In the genomic region with DNA sequence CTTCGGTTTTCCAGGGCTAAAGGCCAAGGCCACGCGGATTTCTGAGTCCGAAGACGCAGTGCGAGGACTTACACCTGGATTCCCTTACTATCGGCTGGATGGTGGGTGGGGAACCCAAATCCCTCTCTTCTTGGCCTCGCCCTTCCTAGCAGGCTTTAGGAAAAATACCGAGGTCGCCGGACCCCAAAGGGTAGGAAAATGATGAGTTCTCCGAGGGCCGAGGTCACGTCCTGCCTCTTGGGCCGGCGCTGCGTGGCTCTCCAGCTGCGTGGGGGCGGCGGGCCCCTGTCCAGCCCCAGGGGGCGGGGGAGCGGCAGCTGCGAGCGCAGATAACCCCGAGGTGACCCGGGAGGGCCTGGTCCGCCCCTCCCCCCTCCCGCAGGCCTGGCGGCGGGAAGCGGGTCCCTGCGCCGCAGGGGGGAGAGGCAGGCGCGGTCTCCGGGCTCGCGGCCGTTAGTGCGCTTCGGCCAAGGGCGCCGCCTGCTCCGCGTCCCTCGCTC, we compare ENCODE assay signal across 12 cellular contexts. TPM values are rescaled to one million over a fixed set of nuclear protein-coding genes. Genes with fewer than 3 reads are reported as not detected.
DNase-seq lines count a peak whose midpoint lies in the region; ATAC-seq, FAIRE-seq and TF ChIP-seq lines count a peak whose summit lies in the region.
"Had no signal": no experiment of that assay in that cellular context is flagged by ENCODE, and none has a peak within 500 bp of the region (broad histone marks: within the 10 kb centered on the region; RNA-seq: fewer than 3 reads in every experiment).

No MANE protein-coding gene starts in this region.

- H4K8ac ChIP-seq in H9 (replicated peaks; ENCODE audit: insufficient read length, low read depth, low read length) = no peak overlapping the region

- CTCF ChIA-PET in Caco-2 (lab: Charles Lee) (interaction anchor here (1.1 to 2.2 kb wide), 3 partner anchors 16 to 246 kb away, joined by 5 to 8 read pairs (median 7); partner anchors contain the start of gene BUB3), Calu3 (lab: Charles Lee) (no interaction called here)

- H3K4me1 ChIP-seq in Caco-2 = peaks cover 23% of the 10 kb centered on the region
- no peaks in the 10 kb centered on the region; the same call in 1 of the 2 replicates for H3K4me1 ChIP-seq in H9 (ENCODE audit: insufficient read depth, low read length)

- in situ Hi-C loops in ACHN (cut with HindIII; ENCODE audit: low pct_ligation_motif_present, low pct_unique_long_range_greater_than_20kb, low sequenced_read_pairs) = no loop called here

- H3K36me3 ChIP-seq in Caco-2 (ENCODE audit: control insufficient read depth, insufficient read depth, low read length) = no peaks in the 10 kb centered on the region

- H4K91ac ChIP-seq in H9 (ENCODE audit: insufficient read length, low read depth, low read length) = no peak overlapping the region

- no peak for ATAC-seq in HG03135 (IDR thresholded peaks at IDR 0.05; ENCODE audit: unreplicated experiment)

- no peak overlapping the region for H3K23ac ChIP-seq in H9 (ENCODE audit: insufficient read length, low read depth, low read length)

- H3K4me1 Mint-ChIP-seq in Caco-2 (ENCODE audit: low read depth, unreplicated experiment) (peaks cover 7% of the 10 kb centered on the region), H9 (peaks cover 31 to 45% of the 10 kb centered on the region in 2 experiments), nephron progenitor cell (peaks cover 29% of the 10 kb centered on the region), Calu3 (ENCODE audit: low read depth, unreplicated experiment) (peaks cover 12% of the 10 kb centered on the region)
- H3K4me1 Mint-ChIP-seq in activated naive CD8-positive, alpha-beta T cell treated with anti-CD3 and anti-CD28 coated beads for 36 hours = peaks cover 36% of the 10 kb centered on the region

- H3K27me3 Mint-ChIP-seq in Caco-2 (ENCODE audit: insufficient read depth, unreplicated experiment) = peaks cover 22% of the 10 kb centered on the region
- H3K27me3 Mint-ChIP-seq in H9 (ENCODE audit: low read depth) = peaks cover 98% of the 10 kb centered on the region
- peaks cover 84% of the 10 kb centered on the region for H3K27me3 Mint-ChIP-seq in activated naive CD8-positive, alpha-beta T cell treated with anti-CD3 and anti-CD28 coated beads for 36 hours
- peaks cover 100% of the 10 kb centered on the region for H3K27me3 Mint-ChIP-seq in nephron progenitor cell (ENCODE audit: low read depth, poor library complexity)
- peaks cover 28% of the 10 kb centered on the region for H3K27me3 Mint-ChIP-seq in Calu3 (ENCODE audit: unreplicated experiment)

- H3T11ph ChIP-seq in H9 (ENCODE audit: low read length) = no peak overlapping the region

- H3K79me2 ChIP-seq in H9 (ENCODE audit: insufficient read depth, low read length) = no peaks in the 10 kb centered on the region

- H3K79me1 ChIP-seq in H9 (ENCODE audit: insufficient read depth, low read depth, low read length, poor library complexity, severe bottlenecking) = no peaks in the 10 kb centered on the region

- no peak overlapping the region for H2BK12ac ChIP-seq in H9 (ENCODE audit: insufficient read length, low read depth, low read length)

- H3K9me3 ChIP-seq in Caco-2 = no peaks in the 10 kb centered on the region
- H3K9me3 ChIP-seq in H9 (ENCODE audit: control insufficient read depth, low read depth, low read length) = no peaks in the 10 kb centered on the region

- DNase-seq in Caco-2 (no peak), H9 (no peak), nephron progenitor cell (peak; percentile 44), Calu3 (no peak), D721Med (ENCODE audit: insufficient read length, low spot score) (no peak), ACHN (no peak)
- DNase-seq in activated naive CD8-positive, alpha-beta T cell treated with anti-CD3 and anti-CD28 coated beads for 36 hours = no peak
- DNase-seq: NCI-H510A had no signal

- WGBS in H9 (ENCODE audit: extremely low coverage, insufficient read length, low lambda C conversion rate) = no CpG with 5 or more reads among the region's 46 CpGs

- intact Hi-C loops in Caco-2 (cut with micrococcal nuclease; ENCODE audit: unreplicated experiment) = no loop called here
- intact Hi-C loops in Calu3 (cut with micrococcal nuclease; ENCODE audit: unreplicated experiment) = loop anchor here (5.0 to 10.0 kb wide), 2 partner anchors 93 to 140 kb away; no protein-coding TSS in a partner anchor

- peaks cover 35% of the 10 kb centered on the region for H3K23me2 ChIP-seq in H9 (ENCODE audit: insufficient read length, low read depth, low read length, poor library complexity, severe bottlenecking)

- no peaks in the 10 kb centered on the region for H3K36me3 Mint-ChIP-seq in Caco-2 (ENCODE audit: insufficient read depth, unreplicated experiment)
- no peaks in the 10 kb centered on the region for H3K36me3 Mint-ChIP-seq in H9 (ENCODE audit: insufficient read depth in 1 of 3, low read depth in 3 of 3)
- H3K36me3 Mint-ChIP-seq in activated naive CD8-positive, alpha-beta T cell treated with anti-CD3 and anti-CD28 coated beads for 36 hours = no peaks in the 10 kb centered on the region
- H3K36me3 Mint-ChIP-seq in nephron progenitor cell (ENCODE audit: low read depth) = no peaks in the 10 kb centered on the region
- peaks cover 11% of the 10 kb centered on the region for H3K36me3 Mint-ChIP-seq in Calu3 (ENCODE audit: insufficient read depth, unreplicated experiment)
- H3K36me3 Mint-ChIP-seq: memory B cell had no signal

- BruUV-seq in Caco-2 (replicated peaks; lab: Mats Ljungman, UMichigan) (no TSS peak), Calu3 (replicated peaks; lab: Mats Ljungman, UMichigan) (no TSS peak)

- H3K27me3 ChIP-seq in Caco-2 (replicated peaks; ENCODE audit: control insufficient read depth, insufficient read depth, low read length) (peaks cover 8% of the 10 kb centered on the region), H9 (ENCODE audit: insufficient read depth, low read length) (peaks cover 72% of the 10 kb centered on the region)

- POLR2A ChIA-PET in Caco-2 (lab: Charles Lee) = no interaction called here

- H3K27ac Mint-ChIP-seq in Caco-2 (ENCODE audit: unreplicated experiment) (no peak overlapping the region), H9 (no peak overlapping the region), nephron progenitor cell (no peak overlapping the region), Calu3 (ENCODE audit: unreplicated experiment) (no peak overlapping the region)
- H3K27ac Mint-ChIP-seq in activated naive CD8-positive, alpha-beta T cell treated with anti-CD3 and anti-CD28 coated beads for 36 hours = no peak overlapping the region

- no peak overlapping the region for H2BK15ac ChIP-seq in H9 (ENCODE audit: low read depth, low read length)

- TF ChIP-seq CTCF in Caco-2 (IDR thresholded peaks at IDR 0.05; ENCODE audit: insufficient read depth in 1 of 2, low read depth in 1 of 2, low read length in 1 of 2, severe bottlenecking in 1 of 2, unreplicated experiment in 1 of 2) (no peak), H9 (conservative IDR thresholded peaks at IDR 0.05) (no peak), nephron progenitor cell (IDR thresholded peaks at IDR 0.05) (no peak), Calu3 (IDR thresholded peaks at IDR 0.05; ENCODE audit: unreplicated experiment) (no peak), D721Med (IDR thresholded peaks at IDR 0.05; ENCODE audit: insufficient read depth, missing control alignments) (no peak)

- no peak overlapping the region for H2BK5ac ChIP-seq in H9 (ENCODE audit: insufficient read length, low read length)

- H2BK120ac ChIP-seq in H9 (ENCODE audit: low read depth, low read length, poor library complexity, severe bottlenecking) = no peak overlapping the region

- H4K5ac ChIP-seq in H9 (ENCODE audit: insufficient read length, low read depth, low read length) = no peak overlapping the region

- H3K14ac ChIP-seq in H9 (ENCODE audit: insufficient read depth, low read length) = no peak overlapping the region

- no peak overlapping the region for H3K9ac ChIP-seq in H9 (ENCODE audit: extremely low read depth, insufficient read length, low read length)

- no peak overlapping the region for H3K4ac ChIP-seq in H9 (ENCODE audit: low read depth, low read length)

- H4K20me1 ChIP-seq in H9 (ENCODE audit: control insufficient read depth, insufficient read depth, insufficient read length) = no peaks in the 10 kb centered on the region

- H3K4me3 Mint-ChIP-seq in Caco-2 (ENCODE audit: unreplicated experiment) (peak overlapping the region; percentile 56), H9 (peak overlapping the region; percentile 50 to 84), nephron progenitor cell (no peak overlapping the region), Calu3 (ENCODE audit: low read depth, unreplicated experiment) (no peak overlapping the region)
- peak overlapping the region; percentile 58 for H3K4me3 Mint-ChIP-seq in activated naive CD8-positive, alpha-beta T cell treated with anti-CD3 and anti-CD28 coated beads for 36 hours
- H3K4me3 Mint-ChIP-seq: memory B cell had no signal

- H3K9me3 Mint-ChIP-seq in Caco-2 (ENCODE audit: unreplicated experiment) (no peaks in the 10 kb centered on the region), H9 (peaks cover 2 to 8% of the 10 kb centered on the region in 2 experiments; a peak in 4 of 5 replicates), nephron progenitor cell (no peaks in the 10 kb centered on the region), Calu3 (ENCODE audit: low read depth, unreplicated experiment) (no peaks in the 10 kb centered on the region)
- H3K9me3 Mint-ChIP-seq in activated naive CD8-positive, alpha-beta T cell treated with anti-CD3 and anti-CD28 coated beads for 36 hours = no peaks in the 10 kb centered on the region
- H3K9me3 Mint-ChIP-seq: memory B cell had no signal

- no peak overlapping the region for H3K27ac ChIP-seq in H9 (ENCODE audit: insufficient read length, low read depth, low read length)
- H3K27ac ChIP-seq: VCaP had no signal

- H2BK20ac ChIP-seq in H9 (ENCODE audit: low read depth, low read length, poor library complexity, severe bottlenecking) = no peak overlapping the region

- no peak overlapping the region for H2AK5ac ChIP-seq in H9 (ENCODE audit: insufficient read length, low read length)

- peak overlapping the region; percentile 89 for H3K4me2 ChIP-seq in H9 (ENCODE audit: insufficient read depth, insufficient read length, low read length)

- H3K18ac ChIP-seq in H9 (ENCODE audit: insufficient read length, low read depth, low read length) = no peak overlapping the region

- no peak overlapping the region for H3K56ac ChIP-seq in H9 (ENCODE audit: insufficient read length, low read depth, low read length)

- no peak for FAIRE-seq in D721Med (lab: Jason Lieb, UNC)
- FAIRE-seq: colon had no signal

- peak overlapping the region; percentile 35 for H3K4me3 ChIP-seq in Caco-2 (ENCODE audit: low read depth, low read length)

- no peak overlapping the region for H2AFZ ChIP-seq in H9 (ENCODE audit: low read length)

RNA-seq across cellular contexts. Expression of gene HMX3, which starts 0.8 kb away (rescaled TPM):
- total RNA-seq in Caco-2 (2022) = not detected in 2 replicates
- total RNA-seq in H9 (2021) = 0.20 TPM in 1 of 2 replicates, not detected in the other
- total RNA-seq in activated naive CD8-positive, alpha-beta T cell treated with anti-CD3 and anti-CD28 coated beads for 36 hours = under 1 TPM; 0.19 to 0.24 TPM
- total RNA-seq in Calu3 (2022) = not detected in 2 replicates

RNA-seq across cellular contexts. Expression of gene HMX2, which starts 13.0 kb away (rescaled TPM):
- 1.4 and 1.7 TPM in 2 replicates for total RNA-seq in Caco-2 (2022)
- 0.35 and 0.46 TPM in 2 replicates for total RNA-seq in H9 (2021)
- under 1 TPM in 1 of 2 experiments, not detected in 1; 0.12 TPM for total RNA-seq in activated naive CD8-positive, alpha-beta T cell treated with anti-CD3 and anti-CD28 coated beads for 36 hours
- not detected in 2 replicates for total RNA-seq in Calu3 (2022)

RNA-seq across cellular contexts. Expression of gene BUB3, which starts 19.2 kb away (rescaled TPM):
- total RNA-seq in Caco-2 (2022) (129 and 141 TPM in 2 replicates), H9 (2021) (188 and 200 TPM in 2 replicates), Calu3 (2022) (112 and 113 TPM in 2 replicates)
- 100 to 1,000 TPM; 257 to 258 TPM for total RNA-seq in activated naive CD8-positive, alpha-beta T cell treated with anti-CD3 and anti-CD28 coated beads for 36 hours

Comparison
In these comparisons a context has a peak if more than half of its experiments do, and no peak if none do; other contexts are left out.
1. H3K4me3 Mint-ChIP-seq: peak in Caco-2 (single experiment), H9 (2 of 2) and activated naive CD8-positive, alpha-beta T cell treated with anti-CD3 and anti-CD28 coated beads for 36 hours (single experiment); none in nephron progenitor cell (single experiment) and Calu3 (single experiment).